In genomic region chr19:41439441-41440222, GRCh38 we compare ENCODE assay signal across 1 cellular context.
TF ChIP-seq lines count a peak whose summit lies in the region.

DMAC2 (minus strand) TSS chr19:41439912; CDS start chr19:41439899, 13 bp downstream.

TF ChIP-seq in HepG2, 621 proteins besides CTCF, POLR2A, EP300 and RAD21 (continued from another document and continues in another):
- TF ChIP-seq, protein P1, sequence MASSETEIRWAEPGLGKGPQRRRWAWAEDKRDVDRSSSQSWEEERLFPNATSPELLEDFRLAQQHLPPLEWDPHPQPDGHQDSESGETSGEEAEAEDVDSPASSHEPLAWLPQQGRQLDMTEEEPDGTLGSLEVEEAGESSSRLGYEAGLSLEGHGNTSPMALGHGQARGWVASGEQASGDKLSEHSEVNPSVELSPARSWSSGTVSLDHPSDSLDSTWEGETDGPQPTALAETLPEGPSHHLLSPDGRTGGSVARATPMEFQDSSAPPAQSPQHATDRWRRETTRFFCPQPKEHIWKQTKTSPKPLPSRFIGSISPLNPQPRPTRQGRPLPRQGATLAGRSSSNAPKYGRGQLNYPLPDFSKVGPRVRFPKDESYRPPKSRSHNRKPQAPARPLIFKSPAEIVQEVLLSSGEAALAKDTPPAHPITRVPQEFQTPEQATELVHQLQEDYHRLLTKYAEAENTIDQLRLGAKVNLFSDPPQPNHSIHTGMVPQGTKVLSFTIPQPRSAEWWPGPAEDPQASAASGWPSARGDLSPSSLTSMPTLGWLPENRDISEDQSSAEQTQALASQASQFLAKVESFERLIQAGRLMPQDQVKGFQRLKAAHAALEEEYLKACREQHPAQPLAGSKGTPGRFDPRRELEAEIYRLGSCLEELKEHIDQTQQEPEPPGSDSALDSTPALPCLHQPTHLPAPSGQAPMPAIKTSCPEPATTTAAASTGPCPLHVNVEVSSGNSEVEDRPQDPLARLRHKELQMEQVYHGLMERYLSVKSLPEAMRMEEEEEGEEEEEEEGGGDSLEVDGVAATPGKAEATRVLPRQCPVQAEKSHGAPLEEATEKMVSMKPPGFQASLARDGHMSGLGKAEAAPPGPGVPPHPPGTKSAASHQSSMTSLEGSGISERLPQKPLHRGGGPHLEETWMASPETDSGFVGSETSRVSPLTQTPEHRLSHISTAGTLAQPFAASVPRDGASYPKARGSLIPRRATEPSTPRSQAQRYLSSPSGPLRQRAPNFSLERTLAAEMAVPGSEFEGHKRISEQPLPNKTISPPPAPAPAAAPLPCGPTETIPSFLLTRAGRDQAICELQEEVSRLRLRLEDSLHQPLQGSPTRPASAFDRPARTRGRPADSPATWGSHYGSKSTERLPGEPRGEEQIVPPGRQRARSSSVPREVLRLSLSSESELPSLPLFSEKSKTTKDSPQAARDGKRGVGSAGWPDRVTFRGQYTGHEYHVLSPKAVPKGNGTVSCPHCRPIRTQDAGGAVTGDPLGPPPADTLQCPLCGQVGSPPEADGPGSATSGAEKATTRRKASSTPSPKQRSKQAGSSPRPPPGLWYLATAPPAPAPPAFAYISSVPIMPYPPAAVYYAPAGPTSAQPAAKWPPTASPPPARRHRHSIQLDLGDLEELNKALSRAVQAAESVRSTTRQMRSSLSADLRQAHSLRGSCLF (CRISPR knock-in tag; IDR thresholded peaks at IDR 0.05; ENCODE audit: borderline replicate concordance): no peak
- TF ChIP-seq, protein P2, sequence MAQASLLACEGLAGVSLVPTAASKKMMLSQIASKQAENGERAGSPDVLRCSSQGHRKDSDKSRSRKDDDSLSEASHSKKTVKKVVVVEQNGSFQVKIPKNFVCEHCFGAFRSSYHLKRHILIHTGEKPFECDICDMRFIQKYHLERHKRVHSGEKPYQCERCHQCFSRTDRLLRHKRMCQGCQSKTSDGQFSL (CRISPR knock-in tag; IDR thresholded peaks at IDR 0.05): no peak
- no peak for TF ChIP-seq ZNF232 (CRISPR knock-in tag; IDR thresholded peaks at IDR 0.05; ENCODE audit: borderline replicate concordance)
- TF ChIP-seq HOXA9 (CRISPR knock-in tag; IDR thresholded peaks at IDR 0.05; ENCODE audit: borderline replicate concordance): no peak
- no peak for TF ChIP-seq NCOA1 (CRISPR knock-in tag; IDR thresholded peaks at IDR 0.05)
- TF ChIP-seq, protein P3, sequence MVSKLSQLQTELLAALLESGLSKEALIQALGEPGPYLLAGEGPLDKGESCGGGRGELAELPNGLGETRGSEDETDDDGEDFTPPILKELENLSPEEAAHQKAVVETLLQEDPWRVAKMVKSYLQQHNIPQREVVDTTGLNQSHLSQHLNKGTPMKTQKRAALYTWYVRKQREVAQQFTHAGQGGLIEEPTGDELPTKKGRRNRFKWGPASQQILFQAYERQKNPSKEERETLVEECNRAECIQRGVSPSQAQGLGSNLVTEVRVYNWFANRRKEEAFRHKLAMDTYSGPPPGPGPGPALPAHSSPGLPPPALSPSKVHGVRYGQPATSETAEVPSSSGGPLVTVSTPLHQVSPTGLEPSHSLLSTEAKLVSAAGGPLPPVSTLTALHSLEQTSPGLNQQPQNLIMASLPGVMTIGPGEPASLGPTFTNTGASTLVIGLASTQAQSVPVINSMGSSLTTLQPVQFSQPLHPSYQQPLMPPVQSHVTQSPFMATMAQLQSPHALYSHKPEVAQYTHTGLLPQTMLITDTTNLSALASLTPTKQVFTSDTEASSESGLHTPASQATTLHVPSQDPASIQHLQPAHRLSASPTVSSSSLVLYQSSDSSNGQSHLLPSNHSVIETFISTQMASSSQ (IDR thresholded peaks at IDR 0.05; ENCODE audit: low read depth): no peak
- TF ChIP-seq, protein P3 (CRISPR knock-in tag; IDR thresholded peaks at IDR 0.05; ENCODE audit: borderline replicate concordance): peak; percentile 63; the same call in 1 of the 2 replicates
- peak; percentile 76 for TF ChIP-seq ZNF605 (CRISPR knock-in tag; IDR thresholded peaks at IDR 0.05)
- no peak; the same call in 1 of the 2 replicates for TF ChIP-seq HMGXB3 (CRISPR knock-in tag; IDR thresholded peaks at IDR 0.05; ENCODE audit: borderline replicate concordance)
- TF ChIP-seq ZNF30 (CRISPR knock-in tag; IDR thresholded peaks at IDR 0.05): no peak
- TF ChIP-seq SMAD3 (CRISPR knock-in tag; IDR thresholded peaks at IDR 0.05): peak; percentile 83
- TF ChIP-seq ZNF10 (CRISPR knock-in tag; IDR thresholded peaks at IDR 0.05; ENCODE audit: borderline replicate concordance, low read depth): no peak
- no peak for TF ChIP-seq ISX (CRISPR knock-in tag; conservative IDR thresholded peaks at IDR 0.05)
- TF ChIP-seq SOX13 (IDR thresholded peaks at IDR 0.05): no peak
- no peak for TF ChIP-seq SOX13 (CRISPR knock-in tag; conservative IDR thresholded peaks at IDR 0.05 in 1 of 2, IDR thresholded peaks at IDR 0.05 in 1 of 2)
- peak; percentile 70; the same call in 1 of the 2 replicates for TF ChIP-seq POGZ (CRISPR knock-in tag; IDR thresholded peaks at IDR 0.05)
- TF ChIP-seq TAF1 (CRISPR knock-in tag; IDR thresholded peaks at IDR 0.05): peak; percentile 93
- TF ChIP-seq FOXM1 (CRISPR knock-in tag; IDR thresholded peaks at IDR 0.05): no peak
- no peak for TF ChIP-seq NPAS2 (CRISPR knock-in tag; IDR thresholded peaks at IDR 0.05; ENCODE audit: borderline replicate concordance)
- TF ChIP-seq HOXA7 (CRISPR knock-in tag; IDR thresholded peaks at IDR 0.05): no peak
- peak; percentile 47; the same call in 1 of the 2 replicates for TF ChIP-seq SP5 (CRISPR knock-in tag; IDR thresholded peaks at IDR 0.05; ENCODE audit: borderline replicate concordance, low read depth)
- TF ChIP-seq, protein P4, sequence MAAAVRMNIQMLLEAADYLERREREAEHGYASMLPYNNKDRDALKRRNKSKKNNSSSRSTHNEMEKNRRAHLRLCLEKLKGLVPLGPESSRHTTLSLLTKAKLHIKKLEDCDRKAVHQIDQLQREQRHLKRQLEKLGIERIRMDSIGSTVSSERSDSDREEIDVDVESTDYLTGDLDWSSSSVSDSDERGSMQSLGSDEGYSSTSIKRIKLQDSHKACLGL (CRISPR knock-in tag; IDR thresholded peaks at IDR 0.05): no peak
- no peak for TF ChIP-seq TAF15 (IDR thresholded peaks at IDR 0.05; ENCODE audit: low read depth, low read length, poor library complexity, severe bottlenecking)
- TF ChIP-seq ZNF432 (CRISPR knock-in tag; IDR thresholded peaks at IDR 0.05; ENCODE audit: borderline replicate concordance): no peak
- no peak for TF ChIP-seq MED8 (CRISPR knock-in tag; IDR thresholded peaks at IDR 0.05; ENCODE audit: insufficient replicate concordance)
- TF ChIP-seq MATR3 (CRISPR knock-in tag; IDR thresholded peaks at IDR 0.05): no peak
- TF ChIP-seq ZNF780A (CRISPR knock-in tag; IDR thresholded peaks at IDR 0.05): no peak
- no peak for TF ChIP-seq ZNF468 (CRISPR knock-in tag; IDR thresholded peaks at IDR 0.05)
- TF ChIP-seq SRSF4 (IDR thresholded peaks at IDR 0.05; ENCODE audit: low read depth, low read length, poor library complexity, severe bottlenecking): no peak
- no peak for TF ChIP-seq TCF7L2 (IDR thresholded peaks at IDR 0.05; ENCODE audit: low read depth, low read length)
- TF ChIP-seq ATRX (CRISPR knock-in tag; IDR thresholded peaks at IDR 0.05; ENCODE audit: borderline replicate concordance): no peak
- no peak for TF ChIP-seq RAD51 (IDR thresholded peaks at IDR 0.05; ENCODE audit: borderline replicate concordance)
- no peak for TF ChIP-seq ZNF281 (CRISPR knock-in tag; IDR thresholded peaks at IDR 0.05; ENCODE audit: borderline replicate concordance)
- no peak for TF ChIP-seq BRF2 (CRISPR knock-in tag; IDR thresholded peaks at IDR 0.05)
- peak; percentile 52; the same call in 1 of the 2 replicates for TF ChIP-seq IRX3 (CRISPR knock-in tag; IDR thresholded peaks at IDR 0.05; ENCODE audit: borderline replicate concordance, low read depth)
- no peak for TF ChIP-seq ZNF841 (CRISPR knock-in tag; IDR thresholded peaks at IDR 0.05; ENCODE audit: borderline replicate concordance)
- TF ChIP-seq ZNF703 (CRISPR knock-in tag; IDR thresholded peaks at IDR 0.05; ENCODE audit: borderline replicate concordance): no peak
- no peak for TF ChIP-seq TEAD3 (CRISPR knock-in tag; optimal IDR thresholded peaks at IDR 0.05; ENCODE audit: borderline replicate concordance)
- TF ChIP-seq ZSCAN31 (CRISPR knock-in tag; IDR thresholded peaks at IDR 0.05; ENCODE audit: low read depth): no peak
- TF ChIP-seq, protein P5, sequence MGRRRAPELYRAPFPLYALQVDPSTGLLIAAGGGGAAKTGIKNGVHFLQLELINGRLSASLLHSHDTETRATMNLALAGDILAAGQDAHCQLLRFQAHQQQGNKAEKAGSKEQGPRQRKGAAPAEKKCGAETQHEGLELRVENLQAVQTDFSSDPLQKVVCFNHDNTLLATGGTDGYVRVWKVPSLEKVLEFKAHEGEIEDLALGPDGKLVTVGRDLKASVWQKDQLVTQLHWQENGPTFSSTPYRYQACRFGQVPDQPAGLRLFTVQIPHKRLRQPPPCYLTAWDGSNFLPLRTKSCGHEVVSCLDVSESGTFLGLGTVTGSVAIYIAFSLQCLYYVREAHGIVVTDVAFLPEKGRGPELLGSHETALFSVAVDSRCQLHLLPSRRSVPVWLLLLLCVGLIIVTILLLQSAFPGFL (CRISPR knock-in tag; IDR thresholded peaks at IDR 0.05): no peak
